Comparison of ENCODE assay signal across 2 cellular contexts in genomic region chr12:10701226-10701681, GRCh38.
TF ChIP-seq lines count a peak whose summit lies in the region.

No MANE protein-coding gene starts in this region.

TF ChIP-seq in K562, 482 proteins besides CTCF, POLR2A, EP300 and RAD21:
- TF ChIP-seq ZNF76 (CRISPR knock-in tag; IDR thresholded peaks at IDR 0.05; ENCODE audit: borderline replicate concordance) (no peak), ZNF507 (tag; conservative IDR thresholded peaks at IDR 0.05) (no peak), HMG20A (CRISPR knock-in tag; conservative IDR thresholded peaks at IDR 0.05) (no peak), ZNF778 (CRISPR knock-in tag; IDR thresholded peaks at IDR 0.05) (no peak), MCM5 (IDR thresholded peaks at IDR 0.05; ENCODE audit: low read depth) (no peak), CBX3 (IDR thresholded peaks at IDR 0.05; ENCODE audit: borderline replicate concordance in 1 of 2, low read length in 2 of 2) (no peak), FOXA1 (IDR thresholded peaks at IDR 0.05; ENCODE audit: borderline replicate concordance) (no peak), MEIS2 (IDR thresholded peaks at IDR 0.05; ENCODE audit: partially characterized antibody) (peak; percentile 5), ILK (tag; IDR thresholded peaks at IDR 0.05; ENCODE audit: borderline replicate concordance, low read depth) (no peak), PHF20 (IDR thresholded peaks at IDR 0.05; ENCODE audit: partially characterized antibody) (no peak), GTF2A2 (tag; IDR thresholded peaks at IDR 0.05) (no peak), ZNF766 (CRISPR knock-in tag; conservative IDR thresholded peaks at IDR 0.05) (no peak)
- TF ChIP-seq, protein P1, sequence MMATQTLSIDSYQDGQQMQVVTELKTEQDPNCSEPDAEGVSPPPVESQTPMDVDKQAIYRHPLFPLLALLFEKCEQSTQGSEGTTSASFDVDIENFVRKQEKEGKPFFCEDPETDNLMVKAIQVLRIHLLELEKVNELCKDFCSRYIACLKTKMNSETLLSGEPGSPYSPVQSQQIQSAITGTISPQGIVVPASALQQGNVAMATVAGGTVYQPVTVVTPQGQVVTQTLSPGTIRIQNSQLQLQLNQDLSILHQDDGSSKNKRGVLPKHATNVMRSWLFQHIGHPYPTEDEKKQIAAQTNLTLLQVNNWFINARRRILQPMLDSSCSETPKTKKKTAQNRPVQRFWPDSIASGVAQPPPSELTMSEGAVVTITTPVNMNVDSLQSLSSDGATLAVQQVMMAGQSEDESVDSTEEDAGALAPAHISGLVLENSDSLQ (IDR thresholded peaks at IDR 0.05), result 0 out of 2 replicates have a peak, but pooled peaks have one; percentile 11
- TF ChIP-seq, protein P2, sequence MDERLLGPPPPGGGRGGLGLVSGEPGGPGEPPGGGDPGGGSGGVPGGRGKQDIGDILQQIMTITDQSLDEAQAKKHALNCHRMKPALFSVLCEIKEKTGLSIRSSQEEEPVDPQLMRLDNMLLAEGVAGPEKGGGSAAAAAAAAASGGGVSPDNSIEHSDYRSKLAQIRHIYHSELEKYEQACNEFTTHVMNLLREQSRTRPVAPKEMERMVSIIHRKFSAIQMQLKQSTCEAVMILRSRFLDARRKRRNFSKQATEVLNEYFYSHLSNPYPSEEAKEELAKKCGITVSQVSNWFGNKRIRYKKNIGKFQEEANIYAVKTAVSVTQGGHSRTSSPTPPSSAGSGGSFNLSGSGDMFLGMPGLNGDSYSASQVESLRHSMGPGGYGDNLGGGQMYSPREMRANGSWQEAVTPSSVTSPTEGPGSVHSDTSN (CRISPR knock-in tag; IDR thresholded peaks at IDR 0.05; ENCODE audit: low read depth), result no peak
- TF ChIP-seq, protein P2 (tag; conservative IDR thresholded peaks at IDR 0.05; ENCODE audit: low read depth), result 0 out of 2 replicates have a peak, but pooled peaks have one; percentile 13
TF ChIP-seq in K562: peak in this region for 3.

TF ChIP-seq in WTC11, 78 proteins besides CTCF, POLR2A, EP300 and RAD21:
- TF ChIP-seq TEAD4 (CRISPR knock-in tag; IDR thresholded peaks at IDR 0.05), result no peak
- TF ChIP-seq, protein P3, sequence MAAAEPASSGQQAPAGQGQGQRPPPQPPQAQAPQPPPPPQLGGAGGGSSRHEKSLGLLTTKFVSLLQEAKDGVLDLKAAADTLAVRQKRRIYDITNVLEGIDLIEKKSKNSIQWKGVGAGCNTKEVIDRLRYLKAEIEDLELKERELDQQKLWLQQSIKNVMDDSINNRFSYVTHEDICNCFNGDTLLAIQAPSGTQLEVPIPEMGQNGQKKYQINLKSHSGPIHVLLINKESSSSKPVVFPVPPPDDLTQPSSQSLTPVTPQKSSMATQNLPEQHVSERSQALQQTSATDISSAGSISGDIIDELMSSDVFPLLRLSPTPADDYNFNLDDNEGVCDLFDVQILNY (CRISPR knock-in tag; IDR thresholded peaks at IDR 0.05), result no peak
- TF ChIP-seq, protein P4, sequence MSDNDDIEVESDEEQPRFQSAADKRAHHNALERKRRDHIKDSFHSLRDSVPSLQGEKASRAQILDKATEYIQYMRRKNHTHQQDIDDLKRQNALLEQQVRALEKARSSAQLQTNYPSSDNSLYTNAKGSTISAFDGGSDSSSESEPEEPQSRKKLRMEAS (CRISPR knock-in tag; IDR thresholded peaks at IDR 0.05), result no peak
- TF ChIP-seq ZBTB43 (CRISPR knock-in tag; IDR thresholded peaks at IDR 0.05), result no peak
- no peak for TF ChIP-seq ZBTB21 (CRISPR knock-in tag; IDR thresholded peaks at IDR 0.05; ENCODE audit: borderline replicate concordance)
- no peak for TF ChIP-seq OVOL2 (CRISPR knock-in tag; IDR thresholded peaks at IDR 0.05; ENCODE audit: borderline replicate concordance)
- TF ChIP-seq, protein P5, sequence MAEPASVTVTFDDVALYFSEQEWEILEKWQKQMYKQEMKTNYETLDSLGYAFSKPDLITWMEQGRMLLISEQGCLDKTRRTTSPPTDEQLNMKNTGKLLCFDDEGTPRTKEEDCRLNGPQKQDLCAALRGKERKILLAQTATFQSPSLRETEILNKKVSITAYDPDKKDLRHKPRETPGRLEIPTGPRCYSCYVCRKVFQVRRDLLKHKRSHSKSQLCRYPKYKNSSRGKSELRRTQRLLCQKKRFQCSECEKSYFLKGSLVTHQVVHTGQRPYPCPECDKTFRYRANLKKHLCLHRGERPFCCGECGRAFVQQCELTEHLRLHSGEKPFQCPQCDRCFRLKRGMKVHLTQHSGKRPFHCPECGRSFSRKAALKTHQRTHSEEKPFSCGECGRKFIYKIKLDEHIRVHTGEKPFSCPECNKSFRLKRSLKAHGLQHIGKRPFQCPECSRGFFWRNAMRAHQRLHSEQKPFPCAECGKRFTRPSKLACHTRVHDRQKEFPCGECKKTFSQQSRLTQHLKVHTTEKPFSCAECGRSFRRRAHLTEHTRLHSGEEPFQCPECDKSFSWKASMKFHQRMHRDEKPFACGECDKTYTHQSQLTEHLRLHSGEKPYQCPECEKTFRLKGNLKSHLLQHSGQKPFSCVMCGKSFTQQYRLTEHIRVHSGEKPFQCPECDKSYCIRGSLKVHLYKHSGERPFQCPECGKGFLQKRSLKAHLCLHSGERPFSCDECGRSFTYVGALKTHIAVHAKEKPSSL (CRISPR knock-in tag; conservative IDR thresholded peaks at IDR 0.05), result no peak
- TF ChIP-seq KAT7 (CRISPR knock-in tag; IDR thresholded peaks at IDR 0.05; ENCODE audit: borderline replicate concordance), result no peak
- no peak for TF ChIP-seq ZNF317 (CRISPR knock-in tag; IDR thresholded peaks at IDR 0.05; ENCODE audit: borderline replicate concordance, low read depth)
